8 cellular contexts compared by ENCODE assay signal in the genomic region with DNA sequence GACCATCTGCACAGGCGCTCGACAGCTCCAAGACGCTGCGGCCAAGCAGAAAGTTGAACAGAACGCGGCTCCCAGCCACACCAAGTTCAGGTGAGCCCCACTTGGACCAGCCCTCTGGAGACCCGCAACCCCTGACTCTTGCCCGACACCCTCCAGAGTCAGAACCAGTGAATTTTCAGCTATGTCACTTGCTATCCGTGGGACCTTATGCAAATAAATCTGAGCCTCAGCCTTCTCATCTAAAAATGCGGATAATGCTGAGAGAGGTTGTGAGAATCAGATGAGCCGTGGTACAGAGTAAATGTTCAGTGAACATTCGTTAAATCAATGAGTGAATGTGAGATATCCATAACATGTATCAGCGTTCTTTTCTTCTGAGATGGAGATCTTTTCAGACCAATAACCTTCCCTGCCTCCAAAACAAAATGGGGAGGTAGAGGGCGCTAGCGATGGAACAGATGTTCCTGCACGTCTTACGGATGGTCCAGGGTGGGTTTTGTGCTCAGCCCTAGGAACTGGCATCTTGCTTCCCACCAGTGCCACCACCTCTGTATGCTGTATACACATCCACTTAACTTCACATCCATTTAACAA. TPM values are rescaled to one million over a fixed set of nuclear protein-coding genes. Genes with fewer than 3 reads are reported as not detected.
A peak's percentile ranks its signal among the peaks of the same experiment; 100 is the strongest.
DNase-seq lines count a peak whose midpoint lies in the region; TF ChIP-seq lines count a peak whose summit lies in the region.

No MANE protein-coding gene starts in this region.

- H3K36me3 Mint-ChIP-seq in activated T-cell treated with anti-CD3 and anti-CD28 coated beads, Interleukin-2, amount 50 U/mL, for 24 hours (ENCODE audit: low read depth), result peaks cover 42% of the 10 kb centered on the region

- H3K36me3 ChIP-seq in liver (ENCODE audit: control insufficient read depth in 4 of 4, insufficient read depth in 3 of 4, low read depth in 1 of 4, low read length in 3 of 4) (peaks cover 0 to 29% (median 18%) of the 10 kb centered on the region in 4 donors), thymus (ENCODE audit: control insufficient read depth, insufficient read depth) (peaks cover 29% of the 10 kb centered on the region)

- H3K4me1 ChIP-seq in liver (ENCODE audit: control insufficient read depth in 4 of 4, insufficient read depth in 4 of 4, low read length in 3 of 4) (peaks cover 10 to 34% (median 27%) of the 10 kb centered on the region in 4 donors), thymus (ENCODE audit: control insufficient read depth, insufficient read depth, low read length) (peaks cover 13% of the 10 kb centered on the region)

- TF ChIP-seq CTCF in LNCAP (IDR thresholded peaks at IDR 0.05) (peak; percentile 49), liver (IDR thresholded peaks at IDR 0.05; ENCODE audit: low read depth, low read length, missing input control) (no peak)

- H3K9me3 ChIP-seq in liver (ENCODE audit: control insufficient read depth in 4 of 4, low read length in 3 of 4) (no peaks in the 10 kb centered on the region), thymus (ENCODE audit: control insufficient read depth) (no peaks in the 10 kb centered on the region)

- no peaks in the 10 kb centered on the region for H3K27me3 Mint-ChIP-seq in activated T-cell treated with anti-CD3 and anti-CD28 coated beads, Interleukin-2, amount 50 U/mL, for 24 hours

- H3K4me1 Mint-ChIP-seq in activated T-cell treated with anti-CD3 and anti-CD28 coated beads, Interleukin-2, amount 50 U/mL, for 24 hours (ENCODE audit: low read depth), result peaks cover 36% of the 10 kb centered on the region

- no peak for DNase-seq in activated T-cell treated with anti-CD3 and anti-CD28 coated beads, Interleukin-2, amount 50 U/mL, for 24 hours
- DNase-seq in activated T-cell treated with anti-CD3 and anti-CD28 coated beads, Interleukin-2, amount 50 U/mL, for 1 hour, result no peak
- DNase-seq in astrocyte of the hippocampus (ENCODE audit: low read depth, low spot score), result peak; percentile 37
- no peak for DNase-seq in NCI-H187 (lab: John Stamatoyannopoulos, UW)
- no peak for DNase-seq in central memory CD4-positive, alpha-beta T cell

- H3K27ac ChIP-seq in liver (ENCODE audit: low read depth in 1 of 2, low read length in 2 of 2) (peak overlapping the region; percentile 96 to 99), thymus (ENCODE audit: low read depth) (peak overlapping the region; percentile 79)

- H3K4me3 ChIP-seq in liver (ENCODE audit: low read depth in 1 of 3, low read length in 3 of 3), result peak overlapping the region; percentile 83 to 96 (median 96)
- H3K4me3 ChIP-seq in thymus (ENCODE audit: low read length), result peak overlapping the region; percentile 93

- H3K9me3 Mint-ChIP-seq in activated T-cell treated with anti-CD3 and anti-CD28 coated beads, Interleukin-2, amount 50 U/mL, for 24 hours, result no peaks in the 10 kb centered on the region

- 4% methylated on average over 17 of the region's 17 CpGs for WGBS in liver
- 10% methylated on average over 17 of the region's 17 CpGs for WGBS in thymus

- H3K9ac ChIP-seq in liver (ENCODE audit: low read depth in 1 of 2, low read length in 2 of 2), result peak overlapping the region; percentile 89 to 96

- TF ChIP-seq RAD21 in liver (IDR thresholded peaks at IDR 0.05), result no peak

- peak overlapping the region; percentile 100 for H3K27ac Mint-ChIP-seq in activated T-cell treated with anti-CD3 and anti-CD28 coated beads, Interleukin-2, amount 50 U/mL, for 24 hours

- peak overlapping the region; percentile 88 for H3K4me3 Mint-ChIP-seq in activated T-cell treated with anti-CD3 and anti-CD28 coated beads, Interleukin-2, amount 50 U/mL, for 24 hours

- H3K27me3 ChIP-seq in liver (ENCODE audit: control insufficient read depth in 4 of 4, insufficient read depth in 4 of 4, low read length in 3 of 4), result no peaks in the 10 kb centered on the region
- H3K27me3 ChIP-seq in thymus (ENCODE audit: control insufficient read depth, insufficient read depth), result no peaks in the 10 kb centered on the region

TF ChIP-seq in liver, 16 proteins besides CTCF, POLR2A, EP300 and RAD21:
- TF ChIP-seq YY1 (IDR thresholded peaks at IDR 0.05), result no peak
- TF ChIP-seq JUND (IDR thresholded peaks at IDR 0.05), result no peak
- TF ChIP-seq NR2F2 (IDR thresholded peaks at IDR 0.05), result no peak
- TF ChIP-seq, protein P1, sequence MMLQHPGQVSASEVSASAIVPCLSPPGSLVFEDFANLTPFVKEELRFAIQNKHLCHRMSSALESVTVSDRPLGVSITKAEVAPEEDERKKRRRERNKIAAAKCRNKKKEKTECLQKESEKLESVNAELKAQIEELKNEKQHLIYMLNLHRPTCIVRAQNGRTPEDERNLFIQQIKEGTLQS (IDR thresholded peaks at IDR 0.05), result no peak
- no peak for TF ChIP-seq HNF4G (IDR thresholded peaks at IDR 0.05)
- TF ChIP-seq TAF1 (conservative IDR thresholded peaks at IDR 0.05), result no peak
- TF ChIP-seq FOXA1 (IDR thresholded peaks at IDR 0.05), result no peak
- no peak for TF ChIP-seq SP1 (IDR thresholded peaks at IDR 0.05)
- TF ChIP-seq, protein P2, sequence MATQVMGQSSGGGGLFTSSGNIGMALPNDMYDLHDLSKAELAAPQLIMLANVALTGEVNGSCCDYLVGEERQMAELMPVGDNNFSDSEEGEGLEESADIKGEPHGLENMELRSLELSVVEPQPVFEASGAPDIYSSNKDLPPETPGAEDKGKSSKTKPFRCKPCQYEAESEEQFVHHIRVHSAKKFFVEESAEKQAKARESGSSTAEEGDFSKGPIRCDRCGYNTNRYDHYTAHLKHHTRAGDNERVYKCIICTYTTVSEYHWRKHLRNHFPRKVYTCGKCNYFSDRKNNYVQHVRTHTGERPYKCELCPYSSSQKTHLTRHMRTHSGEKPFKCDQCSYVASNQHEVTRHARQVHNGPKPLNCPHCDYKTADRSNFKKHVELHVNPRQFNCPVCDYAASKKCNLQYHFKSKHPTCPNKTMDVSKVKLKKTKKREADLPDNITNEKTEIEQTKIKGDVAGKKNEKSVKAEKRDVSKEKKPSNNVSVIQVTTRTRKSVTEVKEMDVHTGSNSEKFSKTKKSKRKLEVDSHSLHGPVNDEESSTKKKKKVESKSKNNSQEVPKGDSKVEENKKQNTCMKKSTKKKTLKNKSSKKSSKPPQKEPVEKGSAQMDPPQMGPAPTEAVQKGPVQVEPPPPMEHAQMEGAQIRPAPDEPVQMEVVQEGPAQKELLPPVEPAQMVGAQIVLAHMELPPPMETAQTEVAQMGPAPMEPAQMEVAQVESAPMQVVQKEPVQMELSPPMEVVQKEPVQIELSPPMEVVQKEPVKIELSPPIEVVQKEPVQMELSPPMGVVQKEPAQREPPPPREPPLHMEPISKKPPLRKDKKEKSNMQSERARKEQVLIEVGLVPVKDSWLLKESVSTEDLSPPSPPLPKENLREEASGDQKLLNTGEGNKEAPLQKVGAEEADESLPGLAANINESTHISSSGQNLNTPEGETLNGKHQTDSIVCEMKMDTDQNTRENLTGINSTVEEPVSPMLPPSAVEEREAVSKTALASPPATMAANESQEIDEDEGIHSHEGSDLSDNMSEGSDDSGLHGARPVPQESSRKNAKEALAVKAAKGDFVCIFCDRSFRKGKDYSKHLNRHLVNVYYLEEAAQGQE (IDR thresholded peaks at IDR 0.05), result no peak
- TF ChIP-seq, protein P3, sequence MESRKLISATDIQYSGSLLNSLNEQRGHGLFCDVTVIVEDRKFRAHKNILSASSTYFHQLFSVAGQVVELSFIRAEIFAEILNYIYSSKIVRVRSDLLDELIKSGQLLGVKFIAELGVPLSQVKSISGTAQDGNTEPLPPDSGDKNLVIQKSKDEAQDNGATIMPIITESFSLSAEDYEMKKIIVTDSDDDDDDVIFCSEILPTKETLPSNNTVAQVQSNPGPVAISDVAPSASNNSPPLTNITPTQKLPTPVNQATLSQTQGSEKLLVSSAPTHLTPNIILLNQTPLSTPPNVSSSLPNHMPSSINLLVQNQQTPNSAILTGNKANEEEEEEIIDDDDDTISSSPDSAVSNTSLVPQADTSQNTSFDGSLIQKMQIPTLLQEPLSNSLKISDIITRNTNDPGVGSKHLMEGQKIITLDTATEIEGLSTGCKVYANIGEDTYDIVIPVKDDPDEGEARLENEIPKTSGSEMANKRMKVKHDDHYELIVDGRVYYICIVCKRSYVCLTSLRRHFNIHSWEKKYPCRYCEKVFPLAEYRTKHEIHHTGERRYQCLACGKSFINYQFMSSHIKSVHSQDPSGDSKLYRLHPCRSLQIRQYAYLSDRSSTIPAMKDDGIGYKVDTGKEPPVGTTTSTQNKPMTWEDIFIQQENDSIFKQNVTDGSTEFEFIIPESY (IDR thresholded peaks at IDR 0.05), result no peak
TF ChIP-seq in liver: peak in this region for 0.

RNA-seq across cellular contexts. Expression of a gene that starts 0.5 kb away (rescaled TPM):
- total RNA-seq in liver, result 10 to 100 TPM; 20.5 to 21.2 TPM
- polyA plus RNA-seq in liver (10 to 100 TPM; 43.5 to 54.4 TPM), thymus (38.5 TPM)

RNA-seq across cellular contexts. Expression of a gene that starts 0.8 kb away (rescaled TPM):
- total RNA-seq in liver, result 10 to 100 TPM; 16.1 to 20.8 TPM
- polyA plus RNA-seq in liver (10 to 100 TPM; 57.5 to 63.5 TPM), thymus (29.7 TPM)
